11 cellular contexts compared by ENCODE assay signal in genomic region chr17:79732804-79733691, GRCh38. TPM values are rescaled to one million over a fixed set of nuclear protein-coding genes. Genes with fewer than 3 reads are reported as not detected.
DNase-seq lines count a peak whose midpoint lies in the region; ATAC-seq lines count a peak whose summit lies in the region.
"Had no signal": no experiment of that assay in that cellular context is flagged by ENCODE, and none has a peak within 500 bp of the region (broad histone marks: within the 10 kb centered on the region; RNA-seq: fewer than 3 reads in every experiment).

No MANE protein-coding gene starts in this region.

- intact Hi-C loops in left colon (cut with DNase I, micrococcal nuclease): no loop called here

- H3K36me3 Mint-ChIP-seq in activated naive CD4-positive, alpha-beta T cell treated with anti-CD3 and anti-CD28 coated beads, Interleukin-2, amount 10 ng/mL, durations not matched to agents 7 days and 5 days: no peaks in the 10 kb centered on the region

- no peaks in the 10 kb centered on the region for H3K36me3 ChIP-seq in subcutaneous abdominal adipose tissue (ENCODE audit: control insufficient read depth in 5 of 5, insufficient read depth in 5 of 5, low read length in 5 of 5)

- no peaks in the 10 kb centered on the region for H3K9me3 ChIP-seq in subcutaneous abdominal adipose tissue (ENCODE audit: control insufficient read depth in 5 of 5, low read length in 5 of 5)

- no peak overlapping the region for H3K27ac ChIP-seq in subcutaneous abdominal adipose tissue (ENCODE audit: low read depth, low read length)

- peak; percentile 47 for DNase-seq in activated naive CD4-positive, alpha-beta T cell treated with anti-CD3 and anti-CD28 coated beads, Interleukin-2, amount 10 ng/mL, durations not matched to agents 7 days and 5 days
- no peak for DNase-seq in activated naive CD4-positive, alpha-beta T cell treated with Interleukin-2 at 50 U/mL for 16 hours
- peak; percentile 4 for DNase-seq in SKM-1 treated with dmso at 0.1 percent for 144 hours (lab: John Stamatoyannopoulos, UW; ENCODE audit: unreplicated experiment)
- peak; percentile 40 to 45 for DNase-seq in left colon
- no peak for DNase-seq in activated gamma-delta T cell treated with Interleukin-2 at 50 U/mL for 16 hours

- CTCF ChIA-PET in activated naive CD4-positive, alpha-beta T cell treated with anti-CD3 and anti-CD28 coated beads, Interleukin-2, amount 10 ng/mL, durations not matched to agents 7 days and 5 days (lab: Charles Lee): interaction anchor here (0.8 to 1.3 kb wide), 3 partner anchors 8 to 13 kb away, joined by 3 to 5 read pairs (median 3); no protein-coding TSS in a partner anchor

- peaks cover 3 to 12% (median 4%) of the 10 kb centered on the region in 5 donors for H3K27me3 ChIP-seq in subcutaneous abdominal adipose tissue (ENCODE audit: control insufficient read depth in 5 of 5, insufficient read depth in 4 of 5, low read length in 5 of 5)

- H3K4me3 Mint-ChIP-seq in activated naive CD4-positive, alpha-beta T cell treated with anti-CD3 and anti-CD28 coated beads, Interleukin-2, amount 10 ng/mL, durations not matched to agents 7 days and 5 days: peak overlapping the region; percentile 55

- H3K4me3 ChIP-seq in subcutaneous abdominal adipose tissue (ENCODE audit: low read depth in 1 of 5, low read length in 5 of 5): peak overlapping the region; percentile 30 to 64 (median 59)
- H3K4me3 ChIP-seq: smooth muscle cell had no signal

- peaks cover 15% of the 10 kb centered on the region for H3K27me3 Mint-ChIP-seq in activated naive CD4-positive, alpha-beta T cell treated with anti-CD3 and anti-CD28 coated beads, Interleukin-2, amount 10 ng/mL, durations not matched to agents 7 days and 5 days

- no peaks in the 10 kb centered on the region for H3K9me3 Mint-ChIP-seq in activated naive CD4-positive, alpha-beta T cell treated with anti-CD3 and anti-CD28 coated beads, Interleukin-2, amount 10 ng/mL, durations not matched to agents 7 days and 5 days

- H3K9ac ChIP-seq in subcutaneous abdominal adipose tissue (ENCODE audit: low read length in 5 of 5): peak overlapping the region in 3 of 5 donors; percentile 21 to 47 (median 28)

- peaks cover 19% of the 10 kb centered on the region for H3K4me1 Mint-ChIP-seq in activated naive CD4-positive, alpha-beta T cell treated with anti-CD3 and anti-CD28 coated beads, Interleukin-2, amount 10 ng/mL, durations not matched to agents 7 days and 5 days

- ATAC-seq in left colon (peak; percentile 63), GM21576 (IDR thresholded peaks at IDR 0.05; ENCODE audit: unreplicated experiment) (no peak), HG02973 (IDR thresholded peaks at IDR 0.05; ENCODE audit: unreplicated experiment) (no peak)

- H3K27ac Mint-ChIP-seq in activated naive CD4-positive, alpha-beta T cell treated with anti-CD3 and anti-CD28 coated beads, Interleukin-2, amount 10 ng/mL, durations not matched to agents 7 days and 5 days: no peak overlapping the region

- peaks cover 0 to 26% (median 22%) of the 10 kb centered on the region in 5 donors for H3K4me1 ChIP-seq in subcutaneous abdominal adipose tissue (ENCODE audit: control insufficient read depth in 5 of 5, insufficient read depth in 5 of 5, low read length in 5 of 5)

RNA-seq across cellular contexts. Expression of gene ENPP7, which starts 2.3 kb away (rescaled TPM):
- under 1 TPM in 1 of 2 donors, not detected in 1; 0.17 TPM for total RNA-seq in left colon
- total RNA-seq: H1, HT1080, smooth muscle cell had no signal

RNA-seq across cellular contexts. Expression of gene CBX2, which starts 44.9 kb away (rescaled TPM):
- under 1 TPM; 0.49 to 0.78 TPM for total RNA-seq in left colon

Comparison
In these comparisons a context has a peak if more than half of its experiments do, and no peak if none do; other contexts are left out.
1. DNase-seq: peak in activated naive CD4-positive, alpha-beta T cell treated with anti-CD3 and anti-CD28 coated beads, Interleukin-2, amount 10 ng/mL, durations not matched to agents 7 days and 5 days (single experiment), SKM-1 treated with dmso at 0.1 percent for 144 hours (single experiment) and left colon (2 of 2); none in activated naive CD4-positive, alpha-beta T cell treated with Interleukin-2 at 50 U/mL for 16 hours (single experiment) and activated gamma-delta T cell treated with Interleukin-2 at 50 U/mL for 16 hours (single experiment).